Comparison of ENCODE assay signal across 2 cellular contexts in genomic region chr5:13215806-13216205, GRCh38.
A peak's percentile ranks its signal among the peaks of the same experiment; 100 is the strongest.
TF ChIP-seq lines count a peak whose summit lies in the region.

No MANE protein-coding gene starts in this region.

TF ChIP-seq in HEK293, 187 proteins besides CTCF, POLR2A, EP300 and RAD21:
- TF ChIP-seq, protein P1, sequence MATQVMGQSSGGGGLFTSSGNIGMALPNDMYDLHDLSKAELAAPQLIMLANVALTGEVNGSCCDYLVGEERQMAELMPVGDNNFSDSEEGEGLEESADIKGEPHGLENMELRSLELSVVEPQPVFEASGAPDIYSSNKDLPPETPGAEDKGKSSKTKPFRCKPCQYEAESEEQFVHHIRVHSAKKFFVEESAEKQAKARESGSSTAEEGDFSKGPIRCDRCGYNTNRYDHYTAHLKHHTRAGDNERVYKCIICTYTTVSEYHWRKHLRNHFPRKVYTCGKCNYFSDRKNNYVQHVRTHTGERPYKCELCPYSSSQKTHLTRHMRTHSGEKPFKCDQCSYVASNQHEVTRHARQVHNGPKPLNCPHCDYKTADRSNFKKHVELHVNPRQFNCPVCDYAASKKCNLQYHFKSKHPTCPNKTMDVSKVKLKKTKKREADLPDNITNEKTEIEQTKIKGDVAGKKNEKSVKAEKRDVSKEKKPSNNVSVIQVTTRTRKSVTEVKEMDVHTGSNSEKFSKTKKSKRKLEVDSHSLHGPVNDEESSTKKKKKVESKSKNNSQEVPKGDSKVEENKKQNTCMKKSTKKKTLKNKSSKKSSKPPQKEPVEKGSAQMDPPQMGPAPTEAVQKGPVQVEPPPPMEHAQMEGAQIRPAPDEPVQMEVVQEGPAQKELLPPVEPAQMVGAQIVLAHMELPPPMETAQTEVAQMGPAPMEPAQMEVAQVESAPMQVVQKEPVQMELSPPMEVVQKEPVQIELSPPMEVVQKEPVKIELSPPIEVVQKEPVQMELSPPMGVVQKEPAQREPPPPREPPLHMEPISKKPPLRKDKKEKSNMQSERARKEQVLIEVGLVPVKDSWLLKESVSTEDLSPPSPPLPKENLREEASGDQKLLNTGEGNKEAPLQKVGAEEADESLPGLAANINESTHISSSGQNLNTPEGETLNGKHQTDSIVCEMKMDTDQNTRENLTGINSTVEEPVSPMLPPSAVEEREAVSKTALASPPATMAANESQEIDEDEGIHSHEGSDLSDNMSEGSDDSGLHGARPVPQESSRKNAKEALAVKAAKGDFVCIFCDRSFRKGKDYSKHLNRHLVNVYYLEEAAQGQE (tag by site-specific recombination; IDR thresholded peaks at IDR 0.05), result peak; percentile 52
- no peak for TF ChIP-seq ZNF549 (tag by site-specific recombination; IDR thresholded peaks at IDR 0.05)

TF ChIP-seq in Ishikawa, 13 proteins besides CTCF, POLR2A, EP300 and RAD21 (continued from another document):
- TF ChIP-seq, protein P1 (IDR thresholded peaks at IDR 0.05; ENCODE audit: low read depth), result peak; percentile 63
- no peak for TF ChIP-seq CEBPB (IDR thresholded peaks at IDR 0.05)
- no peak for TF ChIP-seq ZBTB7A (IDR thresholded peaks at IDR 0.05; ENCODE audit: low read depth)
- no peak for TF ChIP-seq TEAD4 (IDR thresholded peaks at IDR 0.05)
- TF ChIP-seq TAF1 (IDR thresholded peaks at IDR 0.05; ENCODE audit: low read depth), result no peak
- TF ChIP-seq, protein P2, sequence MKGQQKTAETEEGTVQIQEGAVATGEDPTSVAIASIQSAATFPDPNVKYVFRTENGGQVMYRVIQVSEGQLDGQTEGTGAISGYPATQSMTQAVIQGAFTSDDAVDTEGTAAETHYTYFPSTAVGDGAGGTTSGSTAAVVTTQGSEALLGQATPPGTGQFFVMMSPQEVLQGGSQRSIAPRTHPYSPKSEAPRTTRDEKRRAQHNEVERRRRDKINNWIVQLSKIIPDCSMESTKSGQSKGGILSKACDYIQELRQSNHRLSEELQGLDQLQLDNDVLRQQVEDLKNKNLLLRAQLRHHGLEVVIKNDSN (IDR thresholded peaks at IDR 0.05), result no peak
- TF ChIP-seq FOXM1 (IDR thresholded peaks at IDR 0.05; ENCODE audit: borderline replicate concordance, low read depth), result no peak
